ENCODE assay signal across 14 cellular contexts in genomic region chr2:45264227-45265225, GRCh38.
DNase-seq lines count a peak whose midpoint lies in the region; ATAC-seq lines count a peak whose summit lies in the region.
"Had no signal": no experiment of that assay in that cellular context is flagged by ENCODE, and none has a peak within 500 bp of the region (broad histone marks: within the 10 kb centered on the region; RNA-seq: fewer than 3 reads in every experiment).

No MANE protein-coding gene starts in this region.

- no peaks in the 10 kb centered on the region for H3K36me3 Mint-ChIP-seq in activated CD4-positive, alpha-beta memory T cell treated with anti-CD3 and anti-CD28 coated beads for 36 hours
- H3K36me3 Mint-ChIP-seq in activated CD4-positive, alpha-beta memory T cell treated with anti-CD3 and anti-CD28 coated beads, Interleukin-2, amount 10 ng/mL, durations not matched to agents 7 days and 5 days (ENCODE audit: low read depth), result no peaks in the 10 kb centered on the region
- H3K36me3 Mint-ChIP-seq: activated naive CD4-positive, alpha-beta T cell treated with anti-CD3 and anti-CD28 coated beads, Interleukin-2, amount 50 U/mL, for 24 hours had no signal

- CTCF ChIA-PET in activated CD4-positive, alpha-beta memory T cell treated with anti-CD3 and anti-CD28 coated beads for 36 hours (lab: Charles Lee), result no interaction called here
- CTCF ChIA-PET in activated CD4-positive, alpha-beta memory T cell treated with anti-CD3 and anti-CD28 coated beads, Interleukin-2, amount 10 ng/mL, durations not matched to agents 7 days and 5 days (lab: Charles Lee), result no interaction called here

- POLR2A ChIA-PET in activated CD4-positive, alpha-beta memory T cell treated with anti-CD3 and anti-CD28 coated beads for 36 hours (lab: Charles Lee), result no interaction called here
- POLR2A ChIA-PET in activated CD4-positive, alpha-beta memory T cell treated with anti-CD3 and anti-CD28 coated beads, Interleukin-2, amount 10 ng/mL, durations not matched to agents 7 days and 5 days (lab: Charles Lee), result no interaction called here

- DNase-seq in activated CD4-positive, alpha-beta memory T cell treated with anti-CD3 and anti-CD28 coated beads for 36 hours, result peak; percentile 27
- no peak for DNase-seq in activated CD4-positive, alpha-beta memory T cell treated with anti-CD3 and anti-CD28 coated beads, Interleukin-2, amount 10 ng/mL, durations not matched to agents 7 days and 5 days
- DNase-seq in LHCN-M2 (ENCODE audit: low read depth) (peak; percentile 75), ecto neural progenitor cell (ENCODE audit: low spot score) (peak; percentile 24), skeletal muscle cell (ENCODE audit: low read depth) (peak; percentile 33), epidermal melanocyte (ENCODE audit: insufficient read length, low spot score) (no peak), midbrain (lab: John Stamatoyannopoulos, UW) (no peak)
- DNase-seq: activated CD4-positive, alpha-beta T cell treated with anti-CD3 and anti-CD28 coated beads, Interleukin-2, amount 50 U/mL, for 4 hours; NCI-H524; T-helper 2 cell; transverse colon had no signal

- H3K9me3 Mint-ChIP-seq in activated CD4-positive, alpha-beta memory T cell treated with anti-CD3 and anti-CD28 coated beads for 36 hours, result no peaks in the 10 kb centered on the region
- H3K9me3 Mint-ChIP-seq in activated CD4-positive, alpha-beta memory T cell treated with anti-CD3 and anti-CD28 coated beads, Interleukin-2, amount 10 ng/mL, durations not matched to agents 7 days and 5 days, result no peaks in the 10 kb centered on the region
- H3K9me3 Mint-ChIP-seq: activated naive CD4-positive, alpha-beta T cell treated with anti-CD3 and anti-CD28 coated beads, Interleukin-2, amount 50 U/mL, for 24 hours had no signal

- H3K27me3 Mint-ChIP-seq in activated CD4-positive, alpha-beta memory T cell treated with anti-CD3 and anti-CD28 coated beads for 36 hours, result peaks cover 17% of the 10 kb centered on the region
- H3K27me3 Mint-ChIP-seq in activated CD4-positive, alpha-beta memory T cell treated with anti-CD3 and anti-CD28 coated beads, Interleukin-2, amount 10 ng/mL, durations not matched to agents 7 days and 5 days, result peaks cover 40% of the 10 kb centered on the region

- H3K4me3 ChIP-seq in skeletal muscle cell (ENCODE audit: low read depth, low read length), result no peak overlapping the region
- H3K4me3 ChIP-seq: esophagus muscularis mucosa, transverse colon had no signal

- H3K4me3 Mint-ChIP-seq in activated CD4-positive, alpha-beta memory T cell treated with anti-CD3 and anti-CD28 coated beads for 36 hours, result no peak overlapping the region
- H3K4me3 Mint-ChIP-seq in activated CD4-positive, alpha-beta memory T cell treated with anti-CD3 and anti-CD28 coated beads, Interleukin-2, amount 10 ng/mL, durations not matched to agents 7 days and 5 days, result no peak overlapping the region
- H3K4me3 Mint-ChIP-seq: activated naive CD4-positive, alpha-beta T cell treated with anti-CD3 and anti-CD28 coated beads, Interleukin-2, amount 50 U/mL, for 24 hours had no signal

- no peak for ATAC-seq in HG03565 (IDR thresholded peaks at IDR 0.05; ENCODE audit: unreplicated experiment)

- intact Hi-C loops in activated CD4-positive, alpha-beta memory T cell treated with anti-CD3 and anti-CD28 coated beads for 36 hours (cut with micrococcal nuclease), result no loop called here

- no peak overlapping the region for H3K27ac Mint-ChIP-seq in activated CD4-positive, alpha-beta memory T cell treated with anti-CD3 and anti-CD28 coated beads for 36 hours
- H3K27ac Mint-ChIP-seq in activated CD4-positive, alpha-beta memory T cell treated with anti-CD3 and anti-CD28 coated beads, Interleukin-2, amount 10 ng/mL, durations not matched to agents 7 days and 5 days, result no peak overlapping the region
- H3K27ac Mint-ChIP-seq: activated naive CD4-positive, alpha-beta T cell treated with anti-CD3 and anti-CD28 coated beads, Interleukin-2, amount 50 U/mL, for 24 hours had no signal

- H3K4me1 Mint-ChIP-seq in activated CD4-positive, alpha-beta memory T cell treated with anti-CD3 and anti-CD28 coated beads for 36 hours (ENCODE audit: low read depth), result no peaks in the 10 kb centered on the region
- peaks cover 3% of the 10 kb centered on the region for H3K4me1 Mint-ChIP-seq in activated CD4-positive, alpha-beta memory T cell treated with anti-CD3 and anti-CD28 coated beads, Interleukin-2, amount 10 ng/mL, durations not matched to agents 7 days and 5 days
- H3K4me1 Mint-ChIP-seq: activated naive CD4-positive, alpha-beta T cell treated with anti-CD3 and anti-CD28 coated beads, Interleukin-2, amount 50 U/mL, for 24 hours had no signal

Comparison
In these comparisons a context has a peak if more than half of its experiments do, and no peak if none do; other contexts are left out.
1. DNase-seq: peak in activated CD4-positive, alpha-beta memory T cell treated with anti-CD3 and anti-CD28 coated beads for 36 hours (single experiment), LHCN-M2 (single experiment), ecto neural progenitor cell (single experiment) and skeletal muscle cell (single experiment); none in activated CD4-positive, alpha-beta memory T cell treated with anti-CD3 and anti-CD28 coated beads, Interleukin-2, amount 10 ng/mL, durations not matched to agents 7 days and 5 days (single experiment), epidermal melanocyte (single experiment) and midbrain (single experiment).